ENCODE assay signal across 4 cellular contexts in genomic region chr2:127452423-127452822, GRCh38. TPM values are rescaled to one million over a fixed set of nuclear protein-coding genes. Genes with fewer than 3 reads are reported as not detected.
"Had no signal": no experiment of that assay in that cellular context is flagged by ENCODE, and none has a peak within 500 bp of the region (broad histone marks: within the 10 kb centered on the region; RNA-seq: fewer than 3 reads in every experiment).

No MANE protein-coding gene starts in this region.

RNA-seq across cellular contexts. Expression of gene PROC, which starts 34.2 kb away (rescaled TPM):
- total RNA-seq: Right ventricle myocardium inferior, Right ventricle myocardium superior, SJCRH30, SK-MEL-5 had no signal
